Comparison of ENCODE assay signal across 1 cellular context in genomic region chr20:50246367-50247195, GRCh38.
TF ChIP-seq lines count a peak whose summit lies in the region.

No MANE protein-coding gene starts in this region.

TF ChIP-seq in HepG2, 621 proteins besides CTCF, POLR2A, EP300 and RAD21 (continued from another document):
- TF ChIP-seq, protein P1, sequence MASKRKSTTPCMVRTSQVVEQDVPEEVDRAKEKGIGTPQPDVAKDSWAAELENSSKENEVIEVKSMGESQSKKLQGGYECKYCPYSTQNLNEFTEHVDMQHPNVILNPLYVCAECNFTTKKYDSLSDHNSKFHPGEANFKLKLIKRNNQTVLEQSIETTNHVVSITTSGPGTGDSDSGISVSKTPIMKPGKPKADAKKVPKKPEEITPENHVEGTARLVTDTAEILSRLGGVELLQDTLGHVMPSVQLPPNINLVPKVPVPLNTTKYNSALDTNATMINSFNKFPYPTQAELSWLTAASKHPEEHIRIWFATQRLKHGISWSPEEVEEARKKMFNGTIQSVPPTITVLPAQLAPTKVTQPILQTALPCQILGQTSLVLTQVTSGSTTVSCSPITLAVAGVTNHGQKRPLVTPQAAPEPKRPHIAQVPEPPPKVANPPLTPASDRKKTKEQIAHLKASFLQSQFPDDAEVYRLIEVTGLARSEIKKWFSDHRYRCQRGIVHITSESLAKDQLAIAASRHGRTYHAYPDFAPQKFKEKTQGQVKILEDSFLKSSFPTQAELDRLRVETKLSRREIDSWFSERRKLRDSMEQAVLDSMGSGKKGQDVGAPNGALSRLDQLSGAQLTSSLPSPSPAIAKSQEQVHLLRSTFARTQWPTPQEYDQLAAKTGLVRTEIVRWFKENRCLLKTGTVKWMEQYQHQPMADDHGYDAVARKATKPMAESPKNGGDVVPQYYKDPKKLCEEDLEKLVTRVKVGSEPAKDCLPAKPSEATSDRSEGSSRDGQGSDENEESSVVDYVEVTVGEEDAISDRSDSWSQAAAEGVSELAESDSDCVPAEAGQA (IDR thresholded peaks at IDR 0.05; ENCODE audit: low read depth), result no peak
- TF ChIP-seq, protein P1 (CRISPR knock-in tag; IDR thresholded peaks at IDR 0.05; ENCODE audit: borderline replicate concordance), result no peak
- TF ChIP-seq, protein P2, sequence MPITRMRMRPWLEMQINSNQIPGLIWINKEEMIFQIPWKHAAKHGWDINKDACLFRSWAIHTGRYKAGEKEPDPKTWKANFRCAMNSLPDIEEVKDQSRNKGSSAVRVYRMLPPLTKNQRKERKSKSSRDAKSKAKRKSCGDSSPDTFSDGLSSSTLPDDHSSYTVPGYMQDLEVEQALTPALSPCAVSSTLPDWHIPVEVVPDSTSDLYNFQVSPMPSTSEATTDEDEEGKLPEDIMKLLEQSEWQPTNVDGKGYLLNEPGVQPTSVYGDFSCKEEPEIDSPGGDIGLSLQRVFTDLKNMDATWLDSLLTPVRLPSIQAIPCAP (CRISPR knock-in tag; IDR thresholded peaks at IDR 0.05; ENCODE audit: low read depth), result no peak
- TF ChIP-seq FOXK2 (IDR thresholded peaks at IDR 0.05) (no peak), ZNF737 (CRISPR knock-in tag; IDR thresholded peaks at IDR 0.05; ENCODE audit: borderline replicate concordance) (no peak), SCMH1 (CRISPR knock-in tag; IDR thresholded peaks at IDR 0.05; ENCODE audit: borderline replicate concordance) (no peak), ZSCAN12 (CRISPR knock-in tag; IDR thresholded peaks at IDR 0.05) (no peak), IKZF1 (IDR thresholded peaks at IDR 0.05) (no peak), ATF6 (CRISPR knock-in tag; conservative IDR thresholded peaks at IDR 0.05) (no peak), ZNF331 (CRISPR knock-in tag; IDR thresholded peaks at IDR 0.05) (no peak), RFX3 (CRISPR knock-in tag; IDR thresholded peaks at IDR 0.05) (no peak), KLF11 (CRISPR knock-in tag; IDR thresholded peaks at IDR 0.05) (no peak), ZNF276 (CRISPR knock-in tag; IDR thresholded peaks at IDR 0.05; ENCODE audit: low read depth) (no peak), HCFC1 (IDR thresholded peaks at IDR 0.05; ENCODE audit: low read depth, low read length) (no peak), AKAP8 (CRISPR knock-in tag; IDR thresholded peaks at IDR 0.05) (0 out of 2 replicates have a peak, but pooled peaks have one; percentile 11), AGO2 (optimal IDR thresholded peaks at IDR 0.05; ENCODE audit: low read depth, low read length) (no peak), ZNF430 (CRISPR knock-in tag; IDR thresholded peaks at IDR 0.05) (no peak), POLR2G (IDR thresholded peaks at IDR 0.05; ENCODE audit: low read depth, low read length) (no peak), ZNF777 (CRISPR knock-in tag; IDR thresholded peaks at IDR 0.05) (no peak), SUZ12 (IDR thresholded peaks at IDR 0.05; ENCODE audit: low read depth, low read length) (no peak), ZEB1 (IDR thresholded peaks at IDR 0.05; ENCODE audit: insufficient replicate concordance, low read depth) (no peak), ZNF800 (CRISPR knock-in tag; IDR thresholded peaks at IDR 0.05) (no peak), ZNF350 (CRISPR knock-in tag; IDR thresholded peaks at IDR 0.05; ENCODE audit: borderline replicate concordance, low read depth) (no peak), ZNF768 (CRISPR knock-in tag; IDR thresholded peaks at IDR 0.05) (peak; percentile 91), JUNB (CRISPR knock-in tag; IDR thresholded peaks at IDR 0.05; ENCODE audit: borderline replicate concordance) (no peak), SIN3B (IDR thresholded peaks at IDR 0.05; ENCODE audit: low read length) (no peak)
- TF ChIP-seq, protein P3, sequence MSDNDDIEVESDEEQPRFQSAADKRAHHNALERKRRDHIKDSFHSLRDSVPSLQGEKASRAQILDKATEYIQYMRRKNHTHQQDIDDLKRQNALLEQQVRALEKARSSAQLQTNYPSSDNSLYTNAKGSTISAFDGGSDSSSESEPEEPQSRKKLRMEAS (IDR thresholded peaks at IDR 0.05), result 0 out of 2 replicates have a peak, but pooled peaks have one; percentile 21
- TF ChIP-seq, protein P4, sequence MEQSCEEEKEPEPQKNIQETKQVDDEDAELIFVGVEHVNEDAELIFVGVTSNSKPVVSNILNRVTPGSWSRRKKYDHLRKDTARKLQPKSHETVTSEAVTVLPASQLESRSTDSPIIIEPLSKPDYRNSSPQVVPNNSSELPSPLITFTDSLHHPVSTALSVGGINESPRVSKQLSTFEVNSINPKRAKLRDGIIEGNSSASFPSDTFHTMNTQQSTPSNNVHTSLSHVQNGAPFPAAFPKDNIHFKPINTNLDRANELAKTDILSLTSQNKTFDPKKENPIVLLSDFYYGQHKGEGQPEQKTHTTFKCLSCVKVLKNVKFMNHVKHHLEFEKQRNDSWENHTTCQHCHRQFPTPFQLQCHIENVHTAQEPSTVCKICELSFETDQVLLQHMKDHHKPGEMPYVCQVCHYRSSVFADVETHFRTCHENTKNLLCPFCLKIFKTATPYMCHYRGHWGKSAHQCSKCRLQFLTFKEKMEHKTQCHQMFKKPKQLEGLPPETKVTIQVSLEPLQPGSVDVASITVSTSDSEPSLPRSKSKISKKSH (CRISPR knock-in tag; IDR thresholded peaks at IDR 0.05; ENCODE audit: borderline replicate concordance), result peak; percentile 55; the same call in 1 of the 2 replicates
- TF ChIP-seq, protein P5, sequence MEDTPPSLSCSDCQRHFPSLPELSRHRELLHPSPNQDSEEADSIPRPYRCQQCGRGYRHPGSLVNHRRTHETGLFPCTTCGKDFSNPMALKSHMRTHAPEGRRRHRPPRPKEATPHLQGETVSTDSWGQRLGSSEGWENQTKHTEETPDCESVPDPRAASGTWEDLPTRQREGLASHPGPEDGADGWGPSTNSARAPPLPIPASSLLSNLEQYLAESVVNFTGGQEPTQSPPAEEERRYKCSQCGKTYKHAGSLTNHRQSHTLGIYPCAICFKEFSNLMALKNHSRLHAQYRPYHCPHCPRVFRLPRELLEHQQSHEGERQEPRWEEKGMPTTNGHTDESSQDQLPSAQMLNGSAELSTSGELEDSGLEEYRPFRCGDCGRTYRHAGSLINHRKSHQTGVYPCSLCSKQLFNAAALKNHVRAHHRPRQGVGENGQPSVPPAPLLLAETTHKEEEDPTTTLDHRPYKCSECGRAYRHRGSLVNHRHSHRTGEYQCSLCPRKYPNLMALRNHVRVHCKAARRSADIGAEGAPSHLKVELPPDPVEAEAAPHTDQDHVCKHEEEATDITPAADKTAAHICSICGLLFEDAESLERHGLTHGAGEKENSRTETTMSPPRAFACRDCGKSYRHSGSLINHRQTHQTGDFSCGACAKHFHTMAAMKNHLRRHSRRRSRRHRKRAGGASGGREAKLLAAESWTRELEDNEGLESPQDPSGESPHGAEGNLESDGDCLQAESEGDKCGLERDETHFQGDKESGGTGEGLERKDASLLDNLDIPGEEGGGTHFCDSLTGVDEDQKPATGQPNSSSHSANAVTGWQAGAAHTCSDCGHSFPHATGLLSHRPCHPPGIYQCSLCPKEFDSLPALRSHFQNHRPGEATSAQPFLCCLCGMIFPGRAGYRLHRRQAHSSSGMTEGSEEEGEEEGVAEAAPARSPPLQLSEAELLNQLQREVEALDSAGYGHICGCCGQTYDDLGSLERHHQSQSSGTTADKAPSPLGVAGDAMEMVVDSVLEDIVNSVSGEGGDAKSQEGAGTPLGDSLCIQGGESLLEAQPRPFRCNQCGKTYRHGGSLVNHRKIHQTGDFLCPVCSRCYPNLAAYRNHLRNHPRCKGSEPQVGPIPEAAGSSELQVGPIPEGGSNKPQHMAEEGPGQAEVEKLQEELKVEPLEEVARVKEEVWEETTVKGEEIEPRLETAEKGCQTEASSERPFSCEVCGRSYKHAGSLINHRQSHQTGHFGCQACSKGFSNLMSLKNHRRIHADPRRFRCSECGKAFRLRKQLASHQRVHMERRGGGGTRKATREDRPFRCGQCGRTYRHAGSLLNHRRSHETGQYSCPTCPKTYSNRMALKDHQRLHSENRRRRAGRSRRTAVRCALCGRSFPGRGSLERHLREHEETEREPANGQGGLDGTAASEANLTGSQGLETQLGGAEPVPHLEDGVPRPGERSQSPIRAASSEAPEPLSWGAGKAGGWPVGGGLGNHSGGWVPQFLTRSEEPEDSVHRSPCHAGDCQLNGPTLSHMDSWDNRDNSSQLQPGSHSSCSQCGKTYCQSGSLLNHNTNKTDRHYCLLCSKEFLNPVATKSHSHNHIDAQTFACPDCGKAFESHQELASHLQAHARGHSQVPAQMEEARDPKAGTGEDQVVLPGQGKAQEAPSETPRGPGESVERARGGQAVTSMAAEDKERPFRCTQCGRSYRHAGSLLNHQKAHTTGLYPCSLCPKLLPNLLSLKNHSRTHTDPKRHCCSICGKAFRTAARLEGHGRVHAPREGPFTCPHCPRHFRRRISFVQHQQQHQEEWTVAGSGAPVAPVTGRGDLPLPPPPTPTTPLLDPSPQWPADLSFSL (CRISPR knock-in tag; IDR thresholded peaks at IDR 0.05), result no peak
